In genomic region chr22:37195921-37196320, GRCh38 we compare ENCODE assay signal across 13 cellular contexts. TPM values are rescaled to one million over a fixed set of nuclear protein-coding genes. Genes with fewer than 3 reads are reported as not detected.
DNase-seq lines count a peak whose midpoint lies in the region; ATAC-seq, FAIRE-seq and TF ChIP-seq lines count a peak whose summit lies in the region.
"Had no signal": no experiment of that assay in that cellular context is flagged by ENCODE, and none has a peak within 500 bp of the region (broad histone marks: within the 10 kb centered on the region; RNA-seq: fewer than 3 reads in every experiment).

No MANE protein-coding gene starts in this region.

- H3K27me3 Mint-ChIP-seq in activated CD8-positive, alpha-beta memory T cell treated with anti-CD3 and anti-CD28 coated beads, Interleukin-2, amount 10 ng/mL, durations not matched to agents 7 days and 5 days: no peaks in the 10 kb centered on the region

- H3K9ac ChIP-seq in mucosa of rectum (ENCODE audit: low read depth in 1 of 2, low read length in 2 of 2): peak overlapping the region in 1 of 2 donors; percentile 45

- WGBS in heart right ventricle, 2 donors: 56 to 63% methylated on average over 4 of the region's 4 CpGs

- peaks cover 47% of the 10 kb centered on the region for H3K4me1 Mint-ChIP-seq in activated CD8-positive, alpha-beta memory T cell treated with anti-CD3 and anti-CD28 coated beads, Interleukin-2, amount 10 ng/mL, durations not matched to agents 7 days and 5 days

- CTCF ChIA-PET in activated CD8-positive, alpha-beta memory T cell treated with anti-CD3 and anti-CD28 coated beads, Interleukin-2, amount 10 ng/mL, durations not matched to agents 7 days and 5 days (lab: Charles Lee): interaction anchor here (5.3 to 6.0 kb wide), 2 partner anchors 29 to 49 kb away, joined by 33 to 51 read pairs; no protein-coding TSS in a partner anchor

- no peaks in the 10 kb centered on the region for H3K9me3 ChIP-seq in heart right ventricle
- H3K9me3 ChIP-seq in mucosa of rectum (ENCODE audit: control insufficient read depth in 2 of 2, low read length in 2 of 2): no peaks in the 10 kb centered on the region
- no peaks in the 10 kb centered on the region for H3K9me3 ChIP-seq in uterus

- H3K4me3 Mint-ChIP-seq in activated CD8-positive, alpha-beta memory T cell treated with anti-CD3 and anti-CD28 coated beads, Interleukin-2, amount 10 ng/mL, durations not matched to agents 7 days and 5 days: no peak overlapping the region
- H3K4me3 Mint-ChIP-seq: T-helper 1 cell treated with Interleukin-12 subunit alpha and Interleukin-12 subunit beta and Interleukin-4 antibody, amounts not matched to agents 30 μg/mL and 1 μg/mL, for 36 hours had no signal

- no peak for TF ChIP-seq CTCF in heart right ventricle (IDR thresholded peaks at IDR 0.05)
- no peak for TF ChIP-seq CTCF in bronchial epithelial cell (IDR thresholded peaks at IDR 0.05; ENCODE audit: insufficient read depth, low read length, severe bottlenecking)
- TF ChIP-seq CTCF in uterus (IDR thresholded peaks at IDR 0.05): no peak

- H3K4me1 ChIP-seq in heart right ventricle (peaks cover 24 to 61% (median 52%) of the 10 kb centered on the region in 9 donors), mucosa of rectum (ENCODE audit: control insufficient read depth in 2 of 2, insufficient read depth in 2 of 2, low read length in 2 of 2) (peaks cover 48 to 55% of the 10 kb centered on the region in 2 donors), uterus (peaks cover 25 to 30% of the 10 kb centered on the region in 2 donors)

- no peak overlapping the region for H3K27ac Mint-ChIP-seq in activated CD8-positive, alpha-beta memory T cell treated with anti-CD3 and anti-CD28 coated beads, Interleukin-2, amount 10 ng/mL, durations not matched to agents 7 days and 5 days
- H3K27ac Mint-ChIP-seq: T-helper 1 cell treated with Interleukin-12 subunit alpha and Interleukin-12 subunit beta and Interleukin-4 antibody, amounts not matched to agents 30 μg/mL and 1 μg/mL, for 36 hours had no signal

- intact Hi-C loops in heart right ventricle (cut with DNase I) (loop anchor here in 3 of 10 donors (2.0 to 5.0 kb wide), 2 partner anchors 29 to 119 kb away; no protein-coding TSS in a partner anchor), cardiac septum (cut with DNase I) (loop anchor here (5.0 to 10.0 kb wide), 2 partner anchors 414 to 811 kb away; partner anchors contain the start of gene MYH9), uterus (cut with DNase I; ENCODE audit: low total_unique reads) (no loop called here)

- H3K36me3 Mint-ChIP-seq in activated CD8-positive, alpha-beta memory T cell treated with anti-CD3 and anti-CD28 coated beads, Interleukin-2, amount 10 ng/mL, durations not matched to agents 7 days and 5 days: peaks cover 11% of the 10 kb centered on the region

- no peak for FAIRE-seq in bronchial epithelial cell (lab: Jason Lieb, UNC)
- FAIRE-seq in H54 (lab: Jason Lieb, UNC): no peak
- FAIRE-seq: colon had no signal

- DNase-seq in heart right ventricle (no peak), cardiac septum (ENCODE audit: low spot score) (no peak), bronchial epithelial cell (ENCODE audit: low read depth) (peak; percentile 82), uterus (peak; percentile 56 to 66), H54 (ENCODE audit: insufficient read length, low spot score) (no peak), cortex of kidney (lab: John Stamatoyannopoulos, UW) (no peak)
- DNase-seq in activated CD8-positive, alpha-beta memory T cell treated with anti-CD3 and anti-CD28 coated beads, Interleukin-2, amount 10 ng/mL, durations not matched to agents 7 days and 5 days: no peak
- DNase-seq: activated CD8-positive, alpha-beta memory T cell treated with anti-CD3 and anti-CD28 coated beads, Interleukin-2, amount 50 U/mL, for 4 hours; NCI-H2227 treated with DMSO at 0.1 percent for 48 hours had no signal

- no peaks in the 10 kb centered on the region for H3K36me3 ChIP-seq in heart right ventricle
- no peaks in the 10 kb centered on the region for H3K36me3 ChIP-seq in bronchial epithelial cell (ENCODE audit: control insufficient read depth, insufficient read depth, low read length)
- H3K36me3 ChIP-seq in mucosa of rectum (ENCODE audit: control insufficient read depth in 2 of 2, insufficient read depth in 2 of 2, low read length in 2 of 2): no peaks in the 10 kb centered on the region
- no peaks in the 10 kb centered on the region for H3K36me3 ChIP-seq in uterus

- H3K27ac ChIP-seq in heart right ventricle (peak overlapping the region; percentile 90 to 97 (median 96)), mucosa of rectum (ENCODE audit: low read depth in 2 of 2, low read length in 2 of 2) (peak overlapping the region; percentile 88 to 95), uterus (peak overlapping the region; percentile 96 to 97)

- H3K4me3 ChIP-seq in heart right ventricle (no peak overlapping the region), bronchial epithelial cell (ENCODE audit: low read depth, low read length) (no peak overlapping the region), mucosa of rectum (ENCODE audit: low read length in 2 of 2) (no peak overlapping the region), uterus (no peak overlapping the region)

- no peaks in the 10 kb centered on the region for H3K27me3 ChIP-seq in heart right ventricle
- H3K27me3 ChIP-seq in bronchial epithelial cell (ENCODE audit: control insufficient read depth, insufficient read depth, low read length): no peaks in the 10 kb centered on the region
- H3K27me3 ChIP-seq in mucosa of rectum (ENCODE audit: control insufficient read depth in 2 of 2, insufficient read depth in 2 of 2, low read length in 2 of 2): no peaks in the 10 kb centered on the region
- no peaks in the 10 kb centered on the region for H3K27me3 ChIP-seq in uterus

- H3K9me3 Mint-ChIP-seq in activated CD8-positive, alpha-beta memory T cell treated with anti-CD3 and anti-CD28 coated beads, Interleukin-2, amount 10 ng/mL, durations not matched to agents 7 days and 5 days (ENCODE audit: low read depth): no peaks in the 10 kb centered on the region
- H3K9me3 Mint-ChIP-seq: T-helper 1 cell treated with Interleukin-12 subunit alpha and Interleukin-12 subunit beta and Interleukin-4 antibody, amounts not matched to agents 30 μg/mL and 1 μg/mL, for 36 hours had no signal

- no peak for ATAC-seq in heart right ventricle
- ATAC-seq in activated CD8-positive, alpha-beta memory T cell treated with anti-CD3 and anti-CD28 coated beads, Interleukin-2, amount 10 ng/mL, durations not matched to agents 7 days and 5 days: no peak

- TF ChIP-seq POLR2A in uterus (IDR thresholded peaks at IDR 0.05) (no peak), H54 (IDR thresholded peaks at IDR 0.05; ENCODE audit: low read depth, low read length) (no peak)

RNA-seq across cellular contexts. Expression of gene C1QTNF6, which starts 7.9 kb away (rescaled TPM):
- total RNA-seq in heart right ventricle (1 to 10 TPM in 8 of 10 donors, under 1 TPM in 2; 0.51 to 6.4 (median 1.4) TPM), cardiac septum (2.8 TPM), bronchial epithelial cell (2.9 and 4.1 TPM in 2 replicates), uterus (10 to 100 TPM in 1 of 4 donors, 1 to 10 TPM in 2, under 1 TPM in 1; 0.29 to 16.0 (median 3.1) TPM)
- 1 to 10 TPM; 2.9 to 4.1 TPM for polyA plus RNA-seq in heart right ventricle
- total RNA-seq in activated CD8-positive, alpha-beta memory T cell treated with anti-CD3 and anti-CD28 coated beads, Interleukin-2, amount 10 ng/mL, durations not matched to agents 7 days and 5 days: 1 to 10 TPM; 6.7 to 7.4 TPM

RNA-seq across cellular contexts. Expression of gene SSTR3, which starts 16.4 kb away (rescaled TPM):
- total RNA-seq in heart right ventricle: not detected
- polyA plus RNA-seq in heart right ventricle: not detected
- not detected for total RNA-seq in cardiac septum
- total RNA-seq in bronchial epithelial cell: not detected in 2 replicates
- 1 to 10 TPM in 2 of 4 donors, under 1 TPM in 1, not detected in 1; under 0.01 to 5.8 (median 3.1) TPM for total RNA-seq in uterus
- 1 to 10 TPM; 1.3 to 2.2 TPM for total RNA-seq in activated CD8-positive, alpha-beta memory T cell treated with anti-CD3 and anti-CD28 coated beads, Interleukin-2, amount 10 ng/mL, durations not matched to agents 7 days and 5 days
- polyA plus RNA-seq: BJ had no signal

RNA-seq across cellular contexts. Expression of gene IL2RB, which starts 46.2 kb away (rescaled TPM):
- total RNA-seq in heart right ventricle: 10 to 100 TPM in 1 of 10 donors, 1 to 10 TPM in 3, under 1 TPM in 6; 0.19 to 10.3 (median 0.75) TPM
- under 1 TPM; 0.16 to 0.22 TPM for polyA plus RNA-seq in heart right ventricle
- total RNA-seq in cardiac septum: 0.51 TPM
- total RNA-seq in bronchial epithelial cell: not detected in 2 replicates
- 1 to 10 TPM in 1 of 4 donors, under 1 TPM in 1, not detected in 2; 0.48 to 1.6 TPM for total RNA-seq in uterus
- total RNA-seq in activated CD8-positive, alpha-beta memory T cell treated with anti-CD3 and anti-CD28 coated beads, Interleukin-2, amount 10 ng/mL, durations not matched to agents 7 days and 5 days: 100 to 1,000 TPM; 376 to 468 TPM

RNA-seq across cellular contexts. Expression of gene RAC2, which starts 48.1 kb away (rescaled TPM):
- total RNA-seq in heart right ventricle (10 to 100 TPM in 1 of 10 donors, 1 to 10 TPM in 9; 1.1 to 37.1 (median 3.5) TPM), cardiac septum (5.1 TPM), bronchial epithelial cell (2.6 and 6.3 TPM in 2 replicates), uterus (1 to 10 TPM; 2.4 to 6.7 (median 4.5) TPM)
- 1 to 10 TPM; 1.4 to 5.0 TPM for polyA plus RNA-seq in heart right ventricle
- 100 to 1,000 TPM; 834 to 907 TPM for total RNA-seq in activated CD8-positive, alpha-beta memory T cell treated with anti-CD3 and anti-CD28 coated beads, Interleukin-2, amount 10 ng/mL, durations not matched to agents 7 days and 5 days

Comparison
In these comparisons a context has a peak if more than half of its experiments do, and no peak if none do; other contexts are left out.
1. DNase-seq: peak in bronchial epithelial cell (single experiment) and uterus (2 of 2); none in heart right ventricle (0 of 2), cardiac septum (single experiment), H54 (single experiment), cortex of kidney (single experiment) and activated CD8-positive, alpha-beta memory T cell treated with anti-CD3 and anti-CD28 coated beads, Interleukin-2, amount 10 ng/mL, durations not matched to agents 7 days and 5 days (single experiment).
2. RNA of gene IL2RB, which starts 46.2 kb away (total RNA-seq): 376 to 468 TPM in activated CD8-positive, alpha-beta memory T cell treated with anti-CD3 and anti-CD28 coated beads, Interleukin-2, amount 10 ng/mL, durations not matched to agents 7 days and 5 days; 0.19 to 10.3 TPM in heart right ventricle, 0.51 TPM in cardiac septum (single experiment), 0.48 to 1.6 TPM in uterus and not detected in bronchial epithelial cell; every median in the first group is over 10 times any median in the second.
3. Peak in every context shown above with its lines, with median percentiles within 50 percentile points of each other: H3K27ac ChIP-seq.